8 cellular contexts compared by ENCODE assay signal in the genomic region with DNA sequence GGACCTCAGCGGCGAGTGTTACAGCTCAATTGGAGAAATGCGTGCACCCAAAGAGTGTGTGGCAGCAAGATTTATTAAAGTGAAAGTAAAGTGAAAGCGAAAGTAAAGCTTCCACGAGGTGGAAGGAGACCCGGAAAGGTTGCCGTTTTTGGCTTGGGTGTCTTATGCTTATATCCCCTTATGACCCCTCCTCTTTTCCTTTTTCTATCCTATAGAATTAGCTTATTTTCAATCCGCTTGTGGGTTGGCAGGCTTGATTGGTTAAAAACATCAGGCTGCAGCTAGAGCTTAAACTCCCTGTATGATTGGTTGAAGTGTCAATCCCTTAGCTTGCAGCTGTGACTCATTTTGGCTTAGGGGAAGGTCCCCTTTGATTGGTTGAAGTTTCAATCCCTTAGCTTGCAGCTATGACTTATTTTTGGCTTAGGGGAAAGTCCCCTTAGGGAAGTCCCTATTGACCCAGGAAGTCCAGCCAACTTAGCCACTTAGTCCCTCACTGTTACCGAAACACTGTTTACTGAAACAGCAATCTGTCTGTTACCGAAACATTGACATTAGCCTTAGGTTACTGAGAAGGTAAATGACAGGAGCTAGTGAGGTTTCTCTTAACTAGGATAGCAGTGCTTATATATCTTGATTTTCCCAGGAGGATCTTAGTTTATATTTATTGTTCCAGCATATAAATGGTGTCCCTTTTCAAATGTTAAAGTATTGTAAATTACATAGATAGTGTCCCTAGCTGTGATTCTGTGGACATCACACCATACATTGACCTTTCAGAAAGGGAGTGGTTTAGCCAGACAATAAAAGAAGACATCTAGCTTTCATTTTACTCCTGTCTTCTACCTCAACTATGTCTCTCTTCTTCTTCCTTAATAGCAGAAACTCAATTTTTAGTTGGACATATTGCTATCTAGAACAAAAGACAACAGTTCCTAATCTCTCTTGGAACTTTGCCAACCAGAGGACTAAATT.
A peak's percentile ranks its signal among the peaks of the same experiment; 100 is the strongest.
DNase-seq lines count a peak whose midpoint lies in the region; ATAC-seq and TF ChIP-seq lines count a peak whose summit lies in the region.

No MANE protein-coding gene starts in this region.

- DNase-seq in Calu3 (peak; percentile 12), brain pericyte (ENCODE audit: low read depth, low spot score) (peak; percentile 17), mesothelial cell of epicardium (ENCODE audit: low spot score in 2 of 2, unreplicated experiment in 2 of 2) (no peak), thyroid gland (peak in 1 of 2 donors; percentile 2), posterior vena cava (ENCODE audit: low spot score) (no peak)

- no peaks in the 10 kb centered on the region for H3K9me3 Mint-ChIP-seq in Calu3 (ENCODE audit: low read depth, unreplicated experiment)
- peaks cover 4% of the 10 kb centered on the region for H3K9me3 Mint-ChIP-seq in mesothelial cell of epicardium

- no peaks in the 10 kb centered on the region for H3K9me3 ChIP-seq in SU-DHL-6 (ENCODE audit: insufficient read depth, low read length)
- no peaks in the 10 kb centered on the region for H3K9me3 ChIP-seq in thyroid gland

- H3K27me3 ChIP-seq in SU-DHL-6 (ENCODE audit: low read length): no peaks in the 10 kb centered on the region
- no peaks in the 10 kb centered on the region for H3K27me3 ChIP-seq in thyroid gland

- H3K36me3 Mint-ChIP-seq in Calu3 (ENCODE audit: insufficient read depth, unreplicated experiment) (peaks cover 4% of the 10 kb centered on the region), mesothelial cell of epicardium (peaks cover 3% of the 10 kb centered on the region)

- no peaks in the 10 kb centered on the region for H3K4me1 ChIP-seq in thyroid gland

- peak overlapping the region; percentile 33 for H3K27ac Mint-ChIP-seq in Calu3 (ENCODE audit: unreplicated experiment)
- H3K27ac Mint-ChIP-seq in mesothelial cell of epicardium: peak overlapping the region; percentile 37

- H3K36me3 ChIP-seq in SU-DHL-6 (ENCODE audit: low read length) (no peaks in the 10 kb centered on the region), thyroid gland (no peaks in the 10 kb centered on the region)

- BruUV-seq in Calu3 (replicated peaks; lab: Mats Ljungman, UMichigan): no TSS peak

- no peak overlapping the region for H3K9ac ChIP-seq in SU-DHL-6 (ENCODE audit: low read length)

- H3K27me3 Mint-ChIP-seq in Calu3 (ENCODE audit: unreplicated experiment) (no peaks in the 10 kb centered on the region), mesothelial cell of epicardium (ENCODE audit: low read depth) (no peaks in the 10 kb centered on the region)

- intact Hi-C loops in Calu3 (cut with micrococcal nuclease; ENCODE audit: unreplicated experiment) (no loop called here), thyroid gland (cut with DNase I) (no loop called here), posterior vena cava (cut with DNase I) (no loop called here)

- no peak overlapping the region for H2AFZ ChIP-seq in SU-DHL-6 (ENCODE audit: low read depth, low read length, severe bottlenecking)

- TF ChIP-seq CTCF in Calu3 (IDR thresholded peaks at IDR 0.05; ENCODE audit: unreplicated experiment) (no peak), SU-DHL-6 (IDR thresholded peaks at IDR 0.05; ENCODE audit: insufficient read depth, low read length, poor library complexity, severe bottlenecking) (no peak), mesothelial cell of epicardium (IDR thresholded peaks at IDR 0.05; ENCODE audit: unreplicated experiment) (no peak), thyroid gland (IDR thresholded peaks at IDR 0.05) (no peak)

- TF ChIP-seq POLR2A in thyroid gland (IDR thresholded peaks at IDR 0.05): no peak

- peak; percentile 83 for ATAC-seq in GM19468 (IDR thresholded peaks at IDR 0.05; ENCODE audit: extremely low read depth, unreplicated experiment)
- ATAC-seq in HG03565 (IDR thresholded peaks at IDR 0.05; ENCODE audit: unreplicated experiment): peak; percentile 95

- no peaks in the 10 kb centered on the region for H3F3A ChIP-seq in SU-DHL-6 (ENCODE audit: insufficient read depth)

- peak overlapping the region; percentile 37 for H3K4me2 ChIP-seq in SU-DHL-6 (ENCODE audit: low read depth, low read length, poor library complexity, severe bottlenecking)

- H3K4me1 Mint-ChIP-seq in Calu3 (ENCODE audit: low read depth, unreplicated experiment) (no peaks in the 10 kb centered on the region), mesothelial cell of epicardium (peaks cover 33% of the 10 kb centered on the region)

- no peaks in the 10 kb centered on the region for H4K20me1 ChIP-seq in SU-DHL-6 (ENCODE audit: low read depth, low read length)

- H3K27ac ChIP-seq in SU-DHL-6 (ENCODE audit: low read depth, low read length): no peak overlapping the region
- no peak overlapping the region for H3K27ac ChIP-seq in thyroid gland

- no peaks in the 10 kb centered on the region for H3K79me2 ChIP-seq in SU-DHL-6 (ENCODE audit: insufficient read depth, low read length)

- CTCF ChIA-PET in Calu3 (lab: Charles Lee): interaction anchor here (0.6 kb wide), 1 partner anchor 15 kb away, joined by 4 read pairs; no protein-coding TSS in a partner anchor

- H3K4me3 ChIP-seq in SU-DHL-6 (ENCODE audit: insufficient read depth, low read length, poor library complexity, severe bottlenecking): no peak overlapping the region
- peak overlapping the region in 2 of 3 donors; percentile 9 to 23 for H3K4me3 ChIP-seq in thyroid gland (replicated peaks in 1 of 3)

- 70 to 75% methylated on average over 10 of the region's 10 CpGs for WGBS in thyroid gland, 2 donors

- H3K4me3 Mint-ChIP-seq in Calu3 (ENCODE audit: low read depth, unreplicated experiment): peak overlapping the region; percentile 62
- H3K4me3 Mint-ChIP-seq in mesothelial cell of epicardium: no peak overlapping the region

- no peaks in the 10 kb centered on the region for H3K9me2 ChIP-seq in SU-DHL-6 (replicated peaks; ENCODE audit: insufficient read depth, low read length)

Comparison
In these comparisons a context has a peak if more than half of its experiments do, and no peak if none do; other contexts are left out.
1. DNase-seq: peak in Calu3 (single experiment) and brain pericyte (single experiment); none in mesothelial cell of epicardium (0 of 2) and posterior vena cava (single experiment).